10 cellular contexts compared by ENCODE assay signal in the genomic region with DNA sequence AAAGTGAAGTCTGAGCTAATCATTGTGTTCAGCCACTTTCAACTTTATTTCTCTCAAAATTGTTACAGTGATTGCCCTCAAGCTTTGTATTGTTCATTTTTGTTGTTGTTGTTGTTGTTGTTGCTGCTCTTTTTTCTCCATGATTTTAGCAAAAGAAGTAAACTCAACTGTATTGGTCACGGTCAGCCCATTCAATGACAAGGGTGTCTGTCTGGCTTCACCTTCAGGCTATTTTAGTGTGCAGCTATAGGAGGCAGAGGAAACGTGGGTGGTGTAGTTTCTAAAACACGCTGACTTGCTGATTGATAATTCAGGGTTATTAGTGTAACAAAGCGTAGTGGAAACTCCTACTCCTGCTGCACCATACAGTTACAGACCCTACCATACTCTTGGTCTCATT.
DNase-seq lines count a peak whose midpoint lies in the region; ATAC-seq and TF ChIP-seq lines count a peak whose summit lies in the region.
"Had no signal": no experiment of that assay in that cellular context is flagged by ENCODE, and none has a peak within 500 bp of the region (broad histone marks: within the 10 kb centered on the region; RNA-seq: fewer than 3 reads in every experiment).

No MANE protein-coding gene starts in this region.

- no peak overlapping the region; the same call in 1 of the 2 replicates for H3K4me3 ChIP-seq in GM12864 (ENCODE audit: low read depth, low read length)

- no peaks in the 10 kb centered on the region for H3K9me3 Mint-ChIP-seq in stimulated activated effector memory CD8-positive, alpha-beta T cell treated with anti-CD3 and anti-CD28 coated beads, Interleukin-12 subunit alpha, Interleukin-12 subunit beta, amount 100 ng/mL, for 72 hours

- no peak overlapping the region for H3K27ac Mint-ChIP-seq in stimulated activated effector memory CD8-positive, alpha-beta T cell treated with anti-CD3 and anti-CD28 coated beads, Interleukin-12 subunit alpha, Interleukin-12 subunit beta, amount 100 ng/mL, for 72 hours

- DNase-seq in GM12864 (ENCODE audit: low read depth) (peak; percentile 75), SW480 (ENCODE audit: low spot score) (no peak), HuH-7 (ENCODE audit: low spot score) (no peak)
- DNase-seq in stimulated activated effector memory CD8-positive, alpha-beta T cell treated with anti-CD3 and anti-CD28 coated beads, Interleukin-12 subunit alpha, Interleukin-12 subunit beta, amount 100 ng/mL, for 72 hours (ENCODE audit: low spot score in 2 of 2): no peak
- DNase-seq in central memory CD4-positive, alpha-beta T cell: no peak
- DNase-seq: nucleus accumbens, SHP77 treated with DMSO at 0.1 percent for 48 hours had no signal

- no peaks in the 10 kb centered on the region for H3K36me3 Mint-ChIP-seq in stimulated activated effector memory CD8-positive, alpha-beta T cell treated with anti-CD3 and anti-CD28 coated beads, Interleukin-12 subunit alpha, Interleukin-12 subunit beta, amount 100 ng/mL, for 72 hours

- peak; percentile 89 for ATAC-seq in GM19328 (IDR thresholded peaks at IDR 0.05; ENCODE audit: unreplicated experiment)
- peak; percentile 84 for ATAC-seq in HG02763 (IDR thresholded peaks at IDR 0.05; ENCODE audit: unreplicated experiment)
- ATAC-seq in HG03520 (IDR thresholded peaks at IDR 0.05; ENCODE audit: unreplicated experiment): peak; percentile 88
- ATAC-seq in stimulated activated effector memory CD8-positive, alpha-beta T cell treated with anti-CD3 and anti-CD28 coated beads, Interleukin-12 subunit alpha, Interleukin-12 subunit beta, amount 100 ng/mL, for 72 hours: no peak

- TF ChIP-seq CTCF in GM12864 (IDR thresholded peaks at IDR 0.05; ENCODE audit: low read depth, low read length, missing control alignments): no peak

- no peaks in the 10 kb centered on the region for H3K4me1 Mint-ChIP-seq in stimulated activated effector memory CD8-positive, alpha-beta T cell treated with anti-CD3 and anti-CD28 coated beads, Interleukin-12 subunit alpha, Interleukin-12 subunit beta, amount 100 ng/mL, for 72 hours

- H3K4me3 Mint-ChIP-seq in stimulated activated effector memory CD8-positive, alpha-beta T cell treated with anti-CD3 and anti-CD28 coated beads, Interleukin-12 subunit alpha, Interleukin-12 subunit beta, amount 100 ng/mL, for 72 hours: no peak overlapping the region
